Comparison of ENCODE assay signal across 12 cellular contexts in the genomic region with DNA sequence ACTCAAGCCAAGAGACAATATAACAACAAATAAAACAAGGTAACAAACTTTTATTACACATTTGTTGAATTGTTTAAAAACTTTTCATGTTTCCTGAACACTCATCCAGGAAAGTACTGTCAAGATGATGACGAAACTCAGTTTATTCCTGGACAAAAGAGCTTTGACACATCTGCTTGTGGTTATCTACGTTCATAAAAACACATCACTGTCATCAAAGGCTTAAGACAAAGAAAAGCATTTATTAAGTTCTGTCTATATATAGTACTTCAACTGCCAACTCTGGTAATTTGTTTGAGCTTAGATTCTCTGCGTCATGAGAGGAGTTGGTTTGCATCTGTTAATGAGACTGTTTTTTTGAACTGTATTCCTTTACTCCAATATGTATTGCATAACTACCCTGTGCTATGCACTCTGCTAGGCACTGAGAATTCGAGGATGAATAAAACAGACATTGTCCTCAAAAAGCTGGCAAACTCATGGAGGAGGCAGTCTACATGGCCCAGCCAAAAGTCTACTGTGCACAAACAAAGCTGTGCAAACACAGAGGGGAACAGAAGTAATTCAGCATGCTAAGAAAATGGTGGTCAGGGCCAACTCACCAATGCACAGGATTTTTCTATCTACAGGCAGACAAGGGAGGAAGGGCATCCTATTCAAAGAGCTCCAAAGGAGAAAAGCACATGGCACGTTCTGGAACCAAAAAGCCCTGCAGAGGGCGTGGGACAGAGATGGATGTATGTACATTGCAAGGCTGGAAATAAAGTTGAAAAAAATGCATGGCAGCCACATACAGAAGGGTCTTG. TPM values are rescaled to one million over a fixed set of nuclear protein-coding genes. Genes with fewer than 3 reads are reported as not detected.
DNase-seq lines count a peak whose midpoint lies in the region; ATAC-seq, FAIRE-seq and TF ChIP-seq lines count a peak whose summit lies in the region.
"Had no signal": no experiment of that assay in that cellular context is flagged by ENCODE, and none has a peak within 500 bp of the region (broad histone marks: within the 10 kb centered on the region; RNA-seq: fewer than 3 reads in every experiment).

No MANE protein-coding gene starts in this region.

- peaks cover 31% of the 10 kb centered on the region for H3K4me1 ChIP-seq in astrocyte (ENCODE audit: insufficient read depth, low read length)

- DNase-seq in AG09319 (ENCODE audit: extremely low read depth, low read depth), result peak; percentile 83
- peak; percentile 39 to 51 for DNase-seq in Kasumi-1 (lab: John Stamatoyannopoulos, UW)
- DNase-seq in astrocyte (ENCODE audit: low read depth), result peak; percentile 98
- no peak for DNase-seq in activated naive CD8-positive, alpha-beta T cell treated with anti-CD3 and anti-CD28 coated beads for 36 hours
- no peak for DNase-seq in cortex of kidney (lab: John Stamatoyannopoulos, UW)
- DNase-seq: DMS79 treated with DMSO at 0.1 percent for 48 hours, ovary had no signal

- H3K4me3 ChIP-seq in astrocyte (ENCODE audit: insufficient read depth, low read depth, low read length), result no peak overlapping the region
- H3K4me3 ChIP-seq: ovary, tibial nerve had no signal

- peak overlapping the region; percentile 45 for H3K4me2 ChIP-seq in astrocyte (ENCODE audit: low read length)

- no peaks in the 10 kb centered on the region for H3K27me3 ChIP-seq in astrocyte (ENCODE audit: insufficient read depth, low read length)
- H3K27me3 ChIP-seq: ovary, tibial nerve had no signal

- peaks cover 40% of the 10 kb centered on the region for H3K4me1 Mint-ChIP-seq in astrocyte (ENCODE audit: low read depth, unreplicated experiment)
- H3K4me1 Mint-ChIP-seq in activated naive CD8-positive, alpha-beta T cell treated with anti-CD3 and anti-CD28 coated beads for 36 hours, result no peaks in the 10 kb centered on the region

- ATAC-seq in HG02623 (IDR thresholded peaks at IDR 0.05; ENCODE audit: unreplicated experiment) (no peak), GM19035 (IDR thresholded peaks at IDR 0.05; ENCODE audit: unreplicated experiment) (no peak)

- FAIRE-seq in astrocyte (lab: Jason Lieb, UNC) (peak; percentile 39), islet of Langerhans (lab: Jason Lieb, UNC) (peak; percentile 38)

- H3K79me2 ChIP-seq in astrocyte (ENCODE audit: insufficient read depth, low read length), result no peaks in the 10 kb centered on the region

- no peak overlapping the region for H3K4me3 Mint-ChIP-seq in astrocyte (ENCODE audit: unreplicated experiment)
- H3K4me3 Mint-ChIP-seq in activated naive CD8-positive, alpha-beta T cell treated with anti-CD3 and anti-CD28 coated beads for 36 hours, result no peak overlapping the region

- H4K20me1 ChIP-seq in astrocyte (ENCODE audit: insufficient read depth, low read length), result no peaks in the 10 kb centered on the region

- peaks cover 11% of the 10 kb centered on the region for H3K36me3 Mint-ChIP-seq in astrocyte (ENCODE audit: low read depth, unreplicated experiment)
- H3K36me3 Mint-ChIP-seq in activated naive CD8-positive, alpha-beta T cell treated with anti-CD3 and anti-CD28 coated beads for 36 hours, result no peaks in the 10 kb centered on the region

- H3K27me3 Mint-ChIP-seq in astrocyte (ENCODE audit: low read depth, unreplicated experiment), result peaks cover 5% of the 10 kb centered on the region
- peaks cover 4% of the 10 kb centered on the region for H3K27me3 Mint-ChIP-seq in activated naive CD8-positive, alpha-beta T cell treated with anti-CD3 and anti-CD28 coated beads for 36 hours

- no peak overlapping the region for H3K27ac Mint-ChIP-seq in astrocyte (ENCODE audit: unreplicated experiment)
- no peak overlapping the region for H3K27ac Mint-ChIP-seq in activated naive CD8-positive, alpha-beta T cell treated with anti-CD3 and anti-CD28 coated beads for 36 hours

- H3K36me3 ChIP-seq in astrocyte (ENCODE audit: insufficient read depth, low read length), result no peaks in the 10 kb centered on the region
- H3K36me3 ChIP-seq: ovary, tibial nerve had no signal

- no peaks in the 10 kb centered on the region for H3K9me3 Mint-ChIP-seq in astrocyte (ENCODE audit: unreplicated experiment)
- no peaks in the 10 kb centered on the region for H3K9me3 Mint-ChIP-seq in activated naive CD8-positive, alpha-beta T cell treated with anti-CD3 and anti-CD28 coated beads for 36 hours

- peak overlapping the region; percentile 49 for H3K9ac ChIP-seq in astrocyte (ENCODE audit: low read length)

- H3K9me3 ChIP-seq in astrocyte (ENCODE audit: insufficient read depth, low read depth, low read length), result no peaks in the 10 kb centered on the region
- H3K9me3 ChIP-seq: ovary, tibial nerve had no signal

- H2AFZ ChIP-seq in astrocyte (ENCODE audit: low read depth, low read length), result no peak overlapping the region

- TF ChIP-seq CTCF in AG09319 (IDR thresholded peaks at IDR 0.05; ENCODE audit: low read depth, low read length) (no peak; the same call in 1 of the 2 replicates), astrocyte (IDR thresholded peaks at IDR 0.05; ENCODE audit: insufficient read depth, low read depth, low read length) (no peak)

- peak overlapping the region; percentile 40 for H3K27ac ChIP-seq in astrocyte (ENCODE audit: low read depth, low read length)
- H3K27ac ChIP-seq: ovary had no signal

RNA-seq across cellular contexts. Expression of a gene that starts 21.5 kb away (rescaled TPM):
- total RNA-seq in astrocyte, result 21.5 and 24.0 TPM in 2 replicates
- total RNA-seq in activated naive CD8-positive, alpha-beta T cell treated with anti-CD3 and anti-CD28 coated beads for 36 hours, result under 1 TPM; 0.18 to 0.52 TPM

RNA-seq across cellular contexts. Expression of a gene that starts 54.4 kb away (rescaled TPM):
- not detected in 2 replicates for total RNA-seq in astrocyte
- total RNA-seq in activated naive CD8-positive, alpha-beta T cell treated with anti-CD3 and anti-CD28 coated beads for 36 hours, result not detected
- total RNA-seq: T-helper 1 cell treated with Interleukin-12 subunit alpha and Interleukin-12 subunit beta and Interleukin-4 antibody, amounts not matched to agents 30 ng/mL and 1 ng/mL, for 36 hours; tibial nerve had no signal

Comparison
In these comparisons a context has a peak if more than half of its experiments do, and no peak if none do; other contexts are left out.
1. DNase-seq: peak in AG09319 (single experiment), Kasumi-1 (2 of 2) and astrocyte (single experiment); none in activated naive CD8-positive, alpha-beta T cell treated with anti-CD3 and anti-CD28 coated beads for 36 hours (single experiment) and cortex of kidney (single experiment).
2. RNA of a gene that starts 21.5 kb away (total RNA-seq): 21.5 to 24.0 TPM in astrocyte; 0.18 to 0.52 TPM in activated naive CD8-positive, alpha-beta T cell treated with anti-CD3 and anti-CD28 coated beads for 36 hours; every median in the first group is over 10 times any median in the second.